Comparison of ENCODE assay signal across 27 cellular contexts in genomic region chr20:49653925-49654324, GRCh38. TPM values are rescaled to one million over a fixed set of nuclear protein-coding genes. Genes with fewer than 3 reads are reported as not detected.
DNase-seq lines count a peak whose midpoint lies in the region; ATAC-seq, FAIRE-seq and TF ChIP-seq lines count a peak whose summit lies in the region.
"Had no signal": no experiment of that assay in that cellular context is flagged by ENCODE, and none has a peak within 500 bp of the region (broad histone marks: within the 10 kb centered on the region; RNA-seq: fewer than 3 reads in every experiment).

No MANE protein-coding gene starts in this region.

- DNase-seq in heart right ventricle (no peak), left cardiac atrium (no peak), HTR-8/SVneo (ENCODE audit: insufficient read length, low spot score) (no peak), left ventricle myocardium superior (no peak), progenitor cell of endocrine pancreas (ENCODE audit: low spot score, unreplicated experiment) (no peak), GM03348 (ENCODE audit: low spot score) (no peak), mucosa of gallbladder (ENCODE audit: low spot score) (no peak)
- DNase-seq: Caco-2; CD4-positive, alpha-beta memory T cell; GOT3; HCEC 1CT; Karpas-422; NCI-H1092; NCI-H1417 treated with DMSO at 0.1 percent for 48 hours; NCI-H1694 treated with DMSO at 0.1 percent for 48 hours; NCI-H2081; NCI-H226; NCI-H510A; NCI-H69; SIG-M5 had no signal

- peak; percentile 51 for FAIRE-seq in HTR-8/SVneo (lab: Jason Lieb, UNC)
- FAIRE-seq: A204.1, G401.6, GM12878 had no signal

- H3K36me3 ChIP-seq in heart right ventricle: peaks cover 0 to 73% (median 18%) of the 10 kb centered on the region in 9 donors

- peak in 6 of 8 donors; percentile 43 to 79 (median 64) for ATAC-seq in heart right ventricle
- ATAC-seq in left cardiac atrium: no peak
- peak; percentile 58 for ATAC-seq in left ventricle myocardium superior
- ATAC-seq: GM12878, Panc1 had no signal

- 82 to 86% methylated on average over 5 of the region's 5 CpGs for WGBS in heart right ventricle, 2 donors

- no peaks in the 10 kb centered on the region for H3K9me3 Mint-ChIP-seq in progenitor cell of endocrine pancreas (ENCODE audit: low read depth)

- H3K4me3 Mint-ChIP-seq in progenitor cell of endocrine pancreas (ENCODE audit: low read depth): no peak overlapping the region
- H3K4me3 Mint-ChIP-seq: CD4-positive, alpha-beta memory T cell had no signal

- H3K27me3 ChIP-seq in heart right ventricle: no peaks in the 10 kb centered on the region
- H3K27me3 ChIP-seq: BLaER1 treated with 17β-estradiol and CSF1 and Interleukin-3, amounts not matched to agents 10 nM and 100 nM had no signal

- H3K4me3 ChIP-seq in heart right ventricle: no peak overlapping the region
- H3K4me3 ChIP-seq: BLaER1 treated with 17β-estradiol and CSF1 and Interleukin-3, amounts not matched to agents 10 nM and 100 nM; GM12878; SK-N-MC had no signal

- H3K27me3 Mint-ChIP-seq in progenitor cell of endocrine pancreas: no peaks in the 10 kb centered on the region
- H3K27me3 Mint-ChIP-seq: CD4-positive, alpha-beta memory T cell had no signal

- H3K9me3 ChIP-seq in heart right ventricle: no peaks in the 10 kb centered on the region
- H3K9me3 ChIP-seq: BLaER1 treated with 17β-estradiol and CSF1 and Interleukin-3, amounts not matched to agents 10 nM and 100 nM; Caco-2 had no signal

- intact Hi-C loops in heart right ventricle (cut with DNase I): no loop called here
- intact Hi-C loops in left cardiac atrium (cut with DNase I): no loop called here
- intact Hi-C loops in left ventricle myocardium superior (cut with micrococcal nuclease): no loop called here

- TF ChIP-seq CTCF in heart right ventricle (IDR thresholded peaks at IDR 0.05): no peak
- TF ChIP-seq CTCF in progenitor cell of endocrine pancreas (IDR thresholded peaks at IDR 0.05; ENCODE audit: unreplicated experiment): no peak

- no peak overlapping the region for H3K27ac Mint-ChIP-seq in progenitor cell of endocrine pancreas

- peak overlapping the region in 2 of 10 donors; percentile 10 to 34 for H3K27ac ChIP-seq in heart right ventricle
- H3K27ac ChIP-seq: BLaER1 treated with 17β-estradiol and CSF1 and Interleukin-3, amounts not matched to agents 10 nM and 100 nM; RWPE1; SK-N-MC had no signal

- peaks cover 21% of the 10 kb centered on the region for H3K36me3 Mint-ChIP-seq in progenitor cell of endocrine pancreas (ENCODE audit: insufficient read depth)

- peaks cover 0 to 48% (median 28%) of the 10 kb centered on the region in 9 donors for H3K4me1 ChIP-seq in heart right ventricle
- H3K4me1 ChIP-seq: Caco-2 had no signal

- peaks cover 9% of the 10 kb centered on the region for H3K4me1 Mint-ChIP-seq in progenitor cell of endocrine pancreas (ENCODE audit: low read depth)

RNA-seq across cellular contexts. Expression of gene B4GALT5, which starts 59.8 kb away (rescaled TPM):
- total RNA-seq in heart right ventricle (10 to 100 TPM; 24.4 to 61.6 (median 34.3) TPM), left cardiac atrium (10 to 100 TPM; 24.1 to 32.6 TPM), left ventricle myocardium superior (37.2 TPM), progenitor cell of endocrine pancreas (58.6 and 58.8 TPM in 2 replicates), mucosa of gallbladder (62.2 TPM)
- polyA plus RNA-seq in heart right ventricle: 10 to 100 TPM in 1 of 2 donors, 1 to 10 TPM in 1; 7.4 to 12.5 TPM

Comparison
In these comparisons a context has a peak if more than half of its experiments do, and no peak if none do; other contexts are left out.
1. ATAC-seq: peak in heart right ventricle (6 of 8) and left ventricle myocardium superior (single experiment); none in left cardiac atrium (0 of 2).